10 cellular contexts compared by ENCODE assay signal in the genomic region with DNA sequence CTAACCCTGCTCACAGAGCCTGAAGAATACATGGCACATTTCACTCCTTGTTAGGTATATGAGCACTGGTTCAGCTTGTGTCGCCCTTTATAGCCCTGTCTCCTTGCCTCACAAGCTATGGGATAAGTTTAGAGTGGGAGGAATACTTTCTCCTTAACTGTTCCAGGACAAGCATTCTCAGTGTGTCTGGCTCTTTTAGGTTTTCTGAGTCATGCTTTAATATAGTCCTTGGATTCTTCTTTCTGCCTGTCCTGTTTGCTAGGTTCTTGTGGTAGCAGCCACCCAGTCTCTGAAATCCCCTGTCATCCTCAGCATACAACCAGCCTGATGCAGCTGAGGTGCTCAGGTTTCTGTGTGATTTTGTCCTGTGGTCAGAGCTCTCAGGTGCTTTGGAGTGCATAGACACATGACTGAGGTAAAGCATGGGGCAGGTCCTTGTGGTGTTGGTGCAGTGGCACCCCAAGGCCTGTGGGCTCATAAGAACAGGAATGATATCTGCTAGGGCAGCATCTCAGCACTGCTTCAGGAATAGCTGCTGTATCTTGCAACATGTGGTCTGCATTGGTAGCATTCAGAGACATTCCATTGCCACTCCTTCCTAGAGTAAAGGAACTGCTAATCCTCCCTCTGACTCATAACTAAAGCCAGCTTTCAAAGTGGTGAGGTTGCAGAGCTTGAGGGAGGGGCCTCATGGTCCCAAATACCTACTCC. TPM values are rescaled to one million over a fixed set of nuclear protein-coding genes. Genes with fewer than 3 reads are reported as not detected.
DNase-seq lines count a peak whose midpoint lies in the region; ATAC-seq and TF ChIP-seq lines count a peak whose summit lies in the region.
"Had no signal": no experiment of that assay in that cellular context is flagged by ENCODE, and none has a peak within 500 bp of the region (broad histone marks: within the 10 kb centered on the region; RNA-seq: fewer than 3 reads in every experiment).

No MANE protein-coding gene starts in this region.

- H3K4me1 ChIP-seq in IMR-90 (ENCODE audit: control insufficient read depth, insufficient read depth, low read length): no peaks in the 10 kb centered on the region
- no peaks in the 10 kb centered on the region for H3K4me1 ChIP-seq in mucosa of descending colon (ENCODE audit: low read depth)

- no peaks in the 10 kb centered on the region for H3K79me1 ChIP-seq in IMR-90 (ENCODE audit: low read depth in 1 of 2, low read length in 2 of 2)

- H2BK15ac ChIP-seq in IMR-90 (ENCODE audit: low read depth, low read length): no peak overlapping the region

- H3K23ac ChIP-seq in IMR-90 (ENCODE audit: low read depth, low read length): no peak overlapping the region

- H4K20me1 ChIP-seq in IMR-90 (ENCODE audit: insufficient read depth, low read length): no peaks in the 10 kb centered on the region

- TF ChIP-seq RAD21 in IMR-90 (IDR thresholded peaks at IDR 0.05; ENCODE audit: low read length): no peak

- H4K5ac ChIP-seq in IMR-90 (ENCODE audit: low read depth, low read length): no peak overlapping the region

- no peak overlapping the region for H2AK5ac ChIP-seq in IMR-90 (ENCODE audit: low read depth, low read length)

- POLR2A ChIA-PET in IMR-90 (lab: Charles Lee; ENCODE audit: unreplicated experiment): no interaction called here

- H3K4me3 ChIP-seq in IMR-90 (ENCODE audit: insufficient read depth, low read depth, low read length) (no peak overlapping the region), choroid plexus epithelial cell (ENCODE audit: low read depth, low read length) (no peak overlapping the region), mucosa of descending colon (no peak overlapping the region)
- H3K4me3 ChIP-seq: upper lobe of left lung had no signal

- H3K9me3 ChIP-seq in IMR-90 (ENCODE audit: control insufficient read depth, insufficient read depth, low read length) (no peaks in the 10 kb centered on the region), mucosa of descending colon (no peaks in the 10 kb centered on the region)

- ATAC-seq in IMR-90 (ENCODE audit: low read depth) (peak; percentile 85), mucosa of descending colon (peak; percentile 38)

- BruUV-seq in IMR-90 (replicated peaks; lab: Mats Ljungman, UMichigan): no TSS peak

- no peak overlapping the region for H2BK20ac ChIP-seq in IMR-90 (ENCODE audit: low read depth, low read length)

- H2BK120ac ChIP-seq in IMR-90 (ENCODE audit: low read depth, low read length): no peak overlapping the region

- H2BK5ac ChIP-seq in IMR-90 (ENCODE audit: low read depth, low read length, poor library complexity, severe bottlenecking): no peak overlapping the region

- no peaks in the 10 kb centered on the region for H3K9me1 ChIP-seq in IMR-90 (ENCODE audit: insufficient read depth, low read length)

- H3K9ac ChIP-seq in IMR-90 (ENCODE audit: low read depth, low read length): no peak overlapping the region

- in situ Hi-C loops in IMR-90 (cut with MboI; ENCODE audit: low sequenced_read_pairs): no loop called here

- H3K14ac ChIP-seq in IMR-90 (replicated peaks; ENCODE audit: low read depth, low read length): no peak overlapping the region

- H3K18ac ChIP-seq in IMR-90 (ENCODE audit: low read depth, low read length): no peak overlapping the region

- no peak overlapping the region for H2AK9ac ChIP-seq in IMR-90 (replicated peaks; ENCODE audit: low read depth, low read length, poor library complexity)

- intact Hi-C loops in IMR-90 (cut with micrococcal nuclease): no loop called here
- intact Hi-C loops in mucosa of descending colon (cut with DNase I, micrococcal nuclease): no loop called here

- DNase-seq in COLO829 (ENCODE audit: low spot score) (peak; percentile 22), IMR-90 (peak; percentile 45), choroid plexus epithelial cell (ENCODE audit: low read depth) (peak; percentile 82), mucosa of descending colon (no peak), NCI-H2107 (lab: John Stamatoyannopoulos, UW) (no peak), activated T-cell treated with anti-CD3 and anti-CD28 coated beads for 4 hours (no peak), COR-L47 (lab: John Stamatoyannopoulos, UW) (no peak), DMS114 treated with DMSO at 0.1 percent for 48 hours (lab: John Stamatoyannopoulos, UW; ENCODE audit: unreplicated experiment) (no peak)
- DNase-seq: NCI-H187, upper lobe of left lung had no signal

- peaks cover 2% of the 10 kb centered on the region; the same call in 1 of the 2 replicates for H3K27me3 ChIP-seq in IMR-90 (ENCODE audit: control insufficient read depth, insufficient read depth, low read length)
- H3K27me3 ChIP-seq: upper lobe of left lung had no signal

- no peak overlapping the region for H3K4ac ChIP-seq in IMR-90 (ENCODE audit: low read depth, low read length)

- no peak overlapping the region for H3K56ac ChIP-seq in IMR-90 (ENCODE audit: extremely low read depth, insufficient read depth, low read length)

- H2AFZ ChIP-seq in IMR-90 (replicated peaks; ENCODE audit: low read length, poor library complexity): no peak overlapping the region

- TF ChIP-seq POLR2A in IMR-90 (IDR thresholded peaks at IDR 0.05; ENCODE audit: low read depth, low read length): no peak

- H3K27ac ChIP-seq in IMR-90 (ENCODE audit: insufficient read depth, low read length): no peak overlapping the region
- H3K27ac ChIP-seq: upper lobe of left lung had no signal

- CTCF ChIA-PET in IMR-90 (lab: Yijun Ruan, JAX): interaction anchor here (0.7 to 1.9 kb wide), 2 partner anchors 174 to 187 kb away, joined by 4 to 5 read pairs; no protein-coding TSS in a partner anchor

- dilution Hi-C loops in IMR-90 (cut with HindIII; ENCODE audit: low sequenced_read_pairs, unreplicated experiment): no loop called here

- H3K4me2 ChIP-seq in IMR-90 (ENCODE audit: low read depth, low read length): no peak overlapping the region

- TF ChIP-seq CTCF in IMR-90 (conservative IDR thresholded peaks at IDR 0.05; ENCODE audit: low read depth, low read length): no peak
- no peak for TF ChIP-seq CTCF in choroid plexus epithelial cell (conservative IDR thresholded peaks at IDR 0.05; ENCODE audit: low read depth, low read length)
- TF ChIP-seq CTCF in mucosa of descending colon (IDR thresholded peaks at IDR 0.05): no peak

- no peaks in the 10 kb centered on the region for H3K36me3 ChIP-seq in IMR-90 (ENCODE audit: control insufficient read depth, insufficient read depth, low read length)
- H3K36me3 ChIP-seq in mucosa of descending colon (ENCODE audit: low read depth): no peaks in the 10 kb centered on the region
- H3K36me3 ChIP-seq: upper lobe of left lung had no signal

- no CpG with 5 or more reads among the region's 1 CpG for WGBS in IMR-90 (ENCODE audit: extremely low coverage in 2 of 2, insufficient read length in 1 of 2), 2 experiments

- no peak overlapping the region for H4K8ac ChIP-seq in IMR-90 (ENCODE audit: low read depth in 2 of 2, low read length in 2 of 2)

- no peak overlapping the region for H4K91ac ChIP-seq in IMR-90 (ENCODE audit: insufficient read depth, low read depth, low read length)

TF ChIP-seq in IMR-90, 13 proteins besides CTCF, POLR2A, EP300 and RAD21:
- TF ChIP-seq CEBPB (IDR thresholded peaks at IDR 0.05; ENCODE audit: low read depth, low read length) (peak; percentile 18; the same call in 1 of the 2 replicates), MXI1 (IDR thresholded peaks at IDR 0.05; ENCODE audit: borderline replicate concordance, low read depth, low read length) (no peak)

RNA-seq across cellular contexts. Expression of a gene that starts 14.2 kb away (rescaled TPM):
- total RNA-seq in IMR-90 (2012; rRNA removed) (not detected in 2 replicates), mucosa of descending colon (10 to 100 TPM in 1 of 3 donors, 1 to 10 TPM in 1, under 1 TPM in 1; 0.49 to 30.4 (median 2.1) TPM)
- not detected in 2 replicates for polyA plus RNA-seq in IMR-90 (2012; rRNA removed)
- not detected in 2 replicates for polyA plus RNA-seq in IMR-90 (2012; cell fraction: cytosol; rRNA removed)
- polyA plus RNA-seq in IMR-90 (2012; cell fraction: nucleus; rRNA removed; ENCODE audit: low replicate concordance): not detected in 2 replicates

RNA-seq across cellular contexts. Expression of a gene that starts 58.2 kb away (rescaled TPM):
- total RNA-seq in IMR-90 (2012; rRNA removed) (not detected in 2 replicates), mucosa of descending colon (not detected)
- polyA plus RNA-seq in IMR-90 (2012; rRNA removed): not detected in 2 replicates
- polyA plus RNA-seq in IMR-90 (2012; cell fraction: cytosol; rRNA removed): not detected in 2 replicates
- polyA plus RNA-seq in IMR-90 (2012; cell fraction: nucleus; rRNA removed; ENCODE audit: low replicate concordance): 0.01 TPM in 1 of 2 replicates, not detected in the other

Comparison
In these comparisons a context has a peak if more than half of its experiments do, and no peak if none do; other contexts are left out.
1. DNase-seq: peak in COLO829 (single experiment), IMR-90 (single experiment) and choroid plexus epithelial cell (single experiment); none in mucosa of descending colon (0 of 3), NCI-H2107 (single experiment), activated T-cell treated with anti-CD3 and anti-CD28 coated beads for 4 hours (single experiment), COR-L47 (single experiment) and DMS114 treated with DMSO at 0.1 percent for 48 hours (single experiment).